ENCODE assay signal across 4 cellular contexts in genomic region chr2:152107140-152107539, GRCh38. TPM values are rescaled to one million over a fixed set of nuclear protein-coding genes. Genes with fewer than 3 reads are reported as not detected.
A peak's percentile ranks its signal among the peaks of the same experiment; 100 is the strongest.
DNase-seq lines count a peak whose midpoint lies in the region; ATAC-seq, FAIRE-seq and TF ChIP-seq lines count a peak whose summit lies in the region.
"Not testable (repeated sequence)": the region's sequence is repeated elsewhere in the genome, so short reads cannot be mapped to it uniquely, and the experiment has no call there.
"Had no signal": no experiment of that assay in that cellular context is flagged by ENCODE, and none has a peak within 500 bp of the region (broad histone marks: within the 10 kb centered on the region; RNA-seq: fewer than 3 reads in every experiment).

No MANE protein-coding gene starts in this region.

- H3K9ac ChIP-seq in HepG2 (ENCODE audit: insufficient read depth, low read depth, low read length): not testable (repeated sequence)

- not testable (repeated sequence) for BruUV-seq in HepG2 (replicated peaks; lab: Mats Ljungman, UMichigan)

- TF ChIP-seq EP300 in HepG2 (IDR thresholded peaks at IDR 0.05; ENCODE audit: low read depth in 2 of 2, low read length in 2 of 2); HepG2 (CRISPR knock-in tag; IDR thresholded peaks at IDR 0.05; ENCODE audit: borderline replicate concordance): not testable (repeated sequence)

- ATAC-seq in HepG2: not testable (repeated sequence)

- not testable (repeated sequence) for H3K4me3 ChIP-seq in HepG2 (replicated peaks in 1 of 3; ENCODE audit: insufficient read depth in 1 of 3, low read depth in 2 of 3, low read length in 3 of 3)

- in situ Hi-C loops in HepG2 (cut with HindIII; ENCODE audit: extremely low pct_ligation_motif_present, low pct_unique_long_range_greater_than_20kb): not testable (repeated sequence)

- H3K4me2 ChIP-seq in HepG2 (ENCODE audit: low read depth, low read length): not testable (repeated sequence)

- not testable (repeated sequence) for H2AFZ ChIP-seq in HepG2 (ENCODE audit: low read length)

- not testable (repeated sequence) for H3K27ac ChIP-seq in HepG2 (ENCODE audit: extremely low read length, insufficient read depth, low read length)

- H3K36me3 ChIP-seq in HepG2 (replicated peaks in 1 of 2; ENCODE audit: control insufficient read depth in 1 of 2, insufficient read depth in 2 of 2, low read length in 2 of 2): not testable (repeated sequence)

- intact Hi-C loops in HepG2 (cut with micrococcal nuclease; ENCODE audit: unreplicated experiment): not testable (repeated sequence)

- not testable (repeated sequence) for TF ChIP-seq CTCF in HepG2 (CRISPR knock-in tag; IDR thresholded peaks at IDR 0.05)

- H4K20me1 ChIP-seq in HepG2 (ENCODE audit: insufficient read depth, low read length): not testable (repeated sequence)

- FAIRE-seq in HepG2 (lab: Jason Lieb, UNC): not testable (repeated sequence)

- CTCF ChIA-PET in HepG2 (lab: Yijun Ruan, JAX; ENCODE audit: low intra/inter-chr PET ratio, low total read pairs): not testable (repeated sequence)

- POLR2A ChIA-PET in HepG2 (lab: Yijun Ruan, JAX): not testable (repeated sequence)

- 45% methylated on average over 13 of the region's 13 CpGs for WGBS in HepG2 (ENCODE audit: low lambda C conversion rate)

- H3K79me2 ChIP-seq in HepG2 (ENCODE audit: insufficient read depth, low read length): not testable (repeated sequence)

- not testable (repeated sequence) for TF ChIP-seq RAD21 in HepG2 (CRISPR knock-in tag; IDR thresholded peaks at IDR 0.05)

- peaks cover 0 to 16% of the 10 kb centered on the region in 2 experiments; a peak in 3 of 5 replicates for H3K27me3 ChIP-seq in HepG2 (ENCODE audit: control insufficient read depth in 1 of 2, insufficient read depth in 2 of 2, low read length in 2 of 2)

- not testable (repeated sequence) for H3K9me3 ChIP-seq in HepG2 (ENCODE audit: low read length)

- DNase-seq in HepG2 (ENCODE audit: low spot score): not testable (repeated sequence)

- TF ChIP-seq POLR2A in HepG2 (IDR thresholded peaks at IDR 0.05; ENCODE audit: insufficient read depth in 1 of 2, low read depth in 2 of 2, low read length in 2 of 2): not testable (repeated sequence)

- not testable (repeated sequence) for H3K4me1 ChIP-seq in HepG2 (ENCODE audit: insufficient read depth, low read length)

TF ChIP-seq in HepG2, 621 proteins besides CTCF, POLR2A, EP300 and RAD21:
- TF ChIP-seq CBX2 (IDR thresholded peaks at IDR 0.05; ENCODE audit: low read depth, low read length): 0 out of 2 replicates have a peak, but pooled peaks have one; percentile 52
- not testable (repeated sequence) for TF ChIP-seq CBX2 (CRISPR knock-in tag; IDR thresholded peaks at IDR 0.05; ENCODE audit: low read depth)

RNA-seq across cellular contexts. Expression of gene CACNB4, which starts 8.3 kb away (rescaled TPM):
- 9.5 and 14.3 TPM in 2 replicates for total RNA-seq in HepG2 (2016; rRNA removed; fragmentation: Illumina TruSeq; extraction: Trizol)
- total RNA-seq in HepG2 (2016; cell fraction: cytosol; rRNA removed; fragmentation: Illumina TruSeq; extraction: Trizol; ENCODE audit: low read depth): 8.4 and 9.3 TPM in 2 replicates
- 12.5 and 16.2 TPM in 2 replicates for total RNA-seq in HepG2 (2016; cell fraction: insoluble cytoplasmic fraction; rRNA removed; fragmentation: Illumina TruSeq; extraction: Trizol)
- 5.5 and 7.4 TPM in 2 replicates for total RNA-seq in HepG2 (2016; cell fraction: membrane; rRNA removed; fragmentation: Illumina TruSeq; extraction: Trizol)
- 49.9 and 50.0 TPM in 2 replicates for total RNA-seq in HepG2 (2016; cell fraction: nucleus; rRNA removed; fragmentation: Illumina TruSeq; extraction: Trizol)
- 3.9 and 5.1 TPM in 2 replicates for polyA plus RNA-seq in HepG2 (2011; rRNA removed)
- 1.0 and 1.2 TPM in 2 replicates for polyA plus RNA-seq in HepG2 (2011; cell fraction: cytosol; rRNA removed)
- 8.4 and 10.5 TPM in 2 replicates for polyA plus RNA-seq in HepG2 (2011; cell fraction: nucleus; rRNA removed)
- 2.6 and 3.3 TPM in 2 replicates for polyA plus RNA-seq in HepG2 (2012)
- 0.25 and 0.48 TPM in 2 replicates for polyA plus RNA-seq in HepG2 (2016; cell fraction: cytosol; fragmentation: Illumina TruSeq; extraction: Trizol; ENCODE audit: low read depth)
- polyA plus RNA-seq in HepG2 (2016; cell fraction: insoluble cytoplasmic fraction; fragmentation: Illumina TruSeq; extraction: Trizol; ENCODE audit: low read depth): 5.0 and 5.5 TPM in 2 replicates
- 1.7 and 2.1 TPM in 2 replicates for polyA plus RNA-seq in HepG2 (2016; cell fraction: membrane; fragmentation: Illumina TruSeq; extraction: Trizol; ENCODE audit: low read depth)
- polyA plus RNA-seq in HepG2 (2016; cell fraction: nucleus; fragmentation: Illumina TruSeq; extraction: Trizol; ENCODE audit: insufficient read depth, low read depth): 26.0 and 29.1 TPM in 2 replicates
- 0.35 and 13.9 TPM in 2 replicates for polyA minus RNA-seq in HepG2 (2011; rRNA and poly(A)+ RNA removed; ENCODE audit: low replicate concordance)
- 4.7 and 6.0 TPM in 2 replicates for polyA minus RNA-seq in HepG2 (2011; cell fraction: cytosol; rRNA and poly(A)+ RNA removed)
- polyA minus RNA-seq in HepG2 (2011; cell fraction: nucleus; rRNA and poly(A)+ RNA removed): 47.0 and 50.5 TPM in 2 replicates
- polyA plus RNA-seq: CD4-positive, alpha-beta memory T cell; CD4-positive, CD25-positive, alpha-beta regulatory T cell; CD8-positive, alpha-beta memory T cell had no signal
